10 cellular contexts compared by ENCODE assay signal in the genomic region with DNA sequence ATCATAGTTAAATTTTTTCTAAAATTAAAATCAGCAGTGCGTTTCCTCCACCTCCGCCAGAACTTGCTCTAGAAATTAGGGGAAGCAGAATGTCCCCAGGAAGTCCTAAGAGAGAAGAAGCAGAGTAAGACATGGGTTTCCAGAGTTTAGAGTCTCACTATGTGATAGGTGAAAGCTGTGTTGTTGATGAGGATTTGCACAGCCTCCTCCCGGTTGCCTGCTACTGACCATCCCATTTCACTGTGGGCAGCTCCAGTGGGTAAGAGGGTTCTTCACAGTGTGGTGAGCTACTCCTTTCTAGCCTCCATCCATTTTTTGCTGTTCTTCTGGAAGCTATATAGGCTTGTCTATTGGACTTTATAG. TPM values are rescaled to one million over a fixed set of nuclear protein-coding genes. Genes with fewer than 3 reads are reported as not detected.
DNase-seq lines count a peak whose midpoint lies in the region; ATAC-seq, FAIRE-seq and TF ChIP-seq lines count a peak whose summit lies in the region.
"Had no signal": no experiment of that assay in that cellular context is flagged by ENCODE, and none has a peak within 500 bp of the region (broad histone marks: within the 10 kb centered on the region; RNA-seq: fewer than 3 reads in every experiment).

No MANE protein-coding gene starts in this region.

- FAIRE-seq in H1 (lab: Jason Lieb, UNC): no peak
- FAIRE-seq: bronchial epithelial cell had no signal

- peak; percentile 15 for DNase-seq in GM12864 (ENCODE audit: low read depth)
- DNase-seq in Jurkat, Clone E6-1 (ENCODE audit: low read depth, low spot score): no peak
- DNase-seq in H1 (ENCODE audit: low read depth in 1 of 2, low spot score in 2 of 2): no peak
- no peak for DNase-seq in spleen
- no peak for DNase-seq in T1000 (lab: John Stamatoyannopoulos, UW)
- DNase-seq in NCI-H187 (lab: John Stamatoyannopoulos, UW): no peak
- DNase-seq: activated CD4-positive, alpha-beta T cell treated with anti-CD3 and anti-CD28 coated beads for 1 hour; glutamatergic neuron had no signal

- no peak overlapping the region for H2BK15ac ChIP-seq in H1 (ENCODE audit: low read length)

- H3K4me3 ChIP-seq in GM12864 (ENCODE audit: low read depth, low read length) (peak overlapping the region; percentile 29; the same call in 1 of the 2 replicates), H1 (ENCODE audit: extremely low read depth in 1 of 4, insufficient read depth in 2 of 4, low read depth in 3 of 4, low read length in 4 of 4) (no peak overlapping the region), spleen (peak overlapping the region in 4 of 8 donors; percentile 13 to 52 (median 22))
- H3K4me3 ChIP-seq in Jurkat, Clone E6-1 (ENCODE audit: low read length): peak overlapping the region; percentile 35

- 95% methylated on average over 3 of the region's 3 CpGs; no CpG with 5 or more reads in 1 of the 2 experiments for WGBS in H1 (ENCODE audit: extremely low coverage in 1 of 2, insufficient coverage in 1 of 2, insufficient read length in 1 of 2, insufficient replicate concordance in 2 of 2, low coverage in 1 of 2, low lambda C conversion rate in 2 of 2, missing lambda C conversion rate in 1 of 2), 2 experiments
- 40 to 62% (median 47%) methylated on average over 3 of the region's 3 CpGs for WGBS in spleen, 5 donors

- H2BK12ac ChIP-seq in H1 (ENCODE audit: low read depth, low read length): no peak overlapping the region; the same call in 1 of the 2 replicates

- H2BK120ac ChIP-seq in H1 (replicated peaks; ENCODE audit: low read depth, low read length): no peak overlapping the region

- POLR2A ChIA-PET in H1 (lab: Charles Lee; ENCODE audit: partially characterized antibody): interaction anchor here (1.2 to 4.4 kb wide), 3 partner anchors 8 to 29 kb away, joined by 3 to 16 read pairs (median 7); partner anchors contain the start of gene UST

- TF ChIP-seq POLR2A in H1 (IDR thresholded peaks at IDR 0.05; ENCODE audit: control extremely low read depth in 1 of 2, low read depth in 2 of 2, low read length in 2 of 2): no peak
- TF ChIP-seq POLR2A in spleen (IDR thresholded peaks at IDR 0.05): no peak

- no peak for TF ChIP-seq RAD21 in H1 (IDR thresholded peaks at IDR 0.05 in 1 of 2, conservative IDR thresholded peaks at IDR 0.05 in 1 of 2; ENCODE audit: low read depth in 2 of 2, low read length in 2 of 2)

- intact Hi-C loops in spleen (cut with DNase I; ENCODE audit: low total_unique reads): no loop called here

- H3K4me1 ChIP-seq in H1 (replicated peaks in 1 of 4; ENCODE audit: control insufficient read depth in 3 of 4, insufficient read depth in 4 of 4, low read length in 3 of 4): peaks cover 7 to 18% (median 16%) of the 10 kb centered on the region in 4 experiments
- H3K4me1 ChIP-seq in spleen: peaks cover 37 to 90% (median 69%) of the 10 kb centered on the region in 6 donors

- H4K91ac ChIP-seq in H1 (replicated peaks; ENCODE audit: insufficient read length, low read length): no peak overlapping the region

- H3K18ac ChIP-seq in H1 (ENCODE audit: extremely low read depth, low read length): peak overlapping the region; percentile 81

- H2BK20ac ChIP-seq in H1 (ENCODE audit: low read length): no peak overlapping the region

- ATAC-seq in GM18511 (IDR thresholded peaks at IDR 0.05; ENCODE audit: unreplicated experiment): no peak

- no peak overlapping the region for H3K56ac ChIP-seq in H1 (replicated peaks; ENCODE audit: insufficient read length, low read depth, low read length)

- no peaks in the 10 kb centered on the region for H3K23me2 ChIP-seq in H1 (ENCODE audit: low read depth, low read length)

- H3K27me3 ChIP-seq in H1 (replicated peaks in 1 of 4; ENCODE audit: control insufficient read depth in 3 of 4, extremely low read depth in 1 of 4, insufficient read depth in 3 of 4, low read length in 3 of 4) (no peaks in the 10 kb centered on the region), spleen (replicated peaks in 1 of 7) (no peaks in the 10 kb centered on the region)

- no peak overlapping the region for H4K8ac ChIP-seq in H1 (ENCODE audit: extremely low read depth, insufficient read depth, low read length)

- TF ChIP-seq EP300 in H1 (IDR thresholded peaks at IDR 0.05; ENCODE audit: borderline replicate concordance in 1 of 2, low read depth in 2 of 2, low read length in 2 of 2): no peak

- CTCF ChIA-PET in H1 (lab: Charles Lee; ENCODE audit: partially characterized antibody): interaction anchor here (1.2 to 1.4 kb wide), 2 partner anchors 91 to 151 kb away, joined by 3 to 4 read pairs; no protein-coding TSS in a partner anchor

- H3K79me2 ChIP-seq in H1 (ENCODE audit: control insufficient read depth in 1 of 2, insufficient read depth in 2 of 2, low read length in 2 of 2): peaks cover 15 to 92% of the 10 kb centered on the region in 2 experiments

- H2BK5ac ChIP-seq in H1 (ENCODE audit: low read depth, low read length): no peak overlapping the region

- H3K36me3 ChIP-seq in H1 (ENCODE audit: control insufficient read depth in 2 of 4, insufficient read depth in 4 of 4, low read length in 3 of 4) (no peaks in the 10 kb centered on the region), spleen (no peaks in the 10 kb centered on the region)

- H3K14ac ChIP-seq in H1 (ENCODE audit: insufficient read length): no peak overlapping the region

- no peaks in the 10 kb centered on the region for H3K9me3 ChIP-seq in H1 (ENCODE audit: insufficient read depth in 2 of 2, low read depth in 1 of 2, low read length in 1 of 2)
- H3K9me3 ChIP-seq in spleen: no peaks in the 10 kb centered on the region

- no peak overlapping the region for H4K5ac ChIP-seq in H1 (ENCODE audit: insufficient read length, low read depth, low read length)

- H3K4ac ChIP-seq in H1 (replicated peaks; ENCODE audit: insufficient read length, low read depth, low read length): no peak overlapping the region

- H3K23ac ChIP-seq in H1 (ENCODE audit: insufficient read length): no peak overlapping the region

- H3K27ac ChIP-seq in H1 (ENCODE audit: low read depth, low read length): no peak overlapping the region
- H3K27ac ChIP-seq in spleen: peak overlapping the region; percentile 74 to 91 (median 84)

- no peak overlapping the region for H3K9ac ChIP-seq in H1 (replicated peaks in 1 of 4; ENCODE audit: extremely low read depth in 1 of 4, low read depth in 3 of 4, low read length in 3 of 4)

- H2AFZ ChIP-seq in H1 (ENCODE audit: low read length): no peak overlapping the region

- H4K20me1 ChIP-seq in H1 (replicated peaks in 1 of 2; ENCODE audit: control insufficient read depth in 1 of 2, insufficient read depth in 2 of 2, low read length in 2 of 2): peaks cover 3 to 15% of the 10 kb centered on the region in 2 experiments

- TF ChIP-seq CTCF in GM12864 (IDR thresholded peaks at IDR 0.05; ENCODE audit: low read depth, low read length, missing control alignments) (no peak), H1 (IDR thresholded peaks at IDR 0.05; ENCODE audit: control extremely low read depth in 1 of 3, insufficient read depth in 1 of 3, low read depth in 1 of 3, low read length in 3 of 3) (no peak), spleen (IDR thresholded peaks at IDR 0.05 in 8 of 11, conservative IDR thresholded peaks at IDR 0.05 in 3 of 11) (no peak)

- H3K4me2 ChIP-seq in H1 (ENCODE audit: insufficient read depth in 1 of 2, low read depth in 2 of 2, low read length in 2 of 2): no peak overlapping the region; a peak in 1 of 4 replicates

- H2AK5ac ChIP-seq in H1 (ENCODE audit: low read depth, low read length): peak overlapping the region; percentile 11; the same call in 1 of the 2 replicates

- H3K79me1 ChIP-seq in H1 (ENCODE audit: low read depth, low read length): peaks cover 9% of the 10 kb centered on the region

TF ChIP-seq in H1, 55 proteins besides CTCF, POLR2A, EP300 and RAD21:
- TF ChIP-seq SIN3A (conservative IDR thresholded peaks at IDR 0.05 in 1 of 2, IDR thresholded peaks at IDR 0.05 in 1 of 2; ENCODE audit: low read depth in 1 of 2, low read length in 2 of 2) (no peak), CBX8 (IDR thresholded peaks at IDR 0.05; ENCODE audit: borderline replicate concordance, low read depth, low read length) (no peak), SRF (IDR thresholded peaks at IDR 0.05; ENCODE audit: low read depth, low read length) (no peak), SIRT6 (IDR thresholded peaks at IDR 0.05; ENCODE audit: low read length) (no peak), CHD1 (IDR thresholded peaks at IDR 0.05; ENCODE audit: low read depth, low read length) (no peak), GABPA (IDR thresholded peaks at IDR 0.05; ENCODE audit: borderline replicate concordance, insufficient read depth, low read length) (no peak), RXRA (IDR thresholded peaks at IDR 0.05; ENCODE audit: insufficient read depth, low read depth, low read length) (no peak), TCF12 (IDR thresholded peaks at IDR 0.05; ENCODE audit: low read depth, low read length) (no peak), SP2 (IDR thresholded peaks at IDR 0.05; ENCODE audit: low read length) (no peak), CHD2 (IDR thresholded peaks at IDR 0.05; ENCODE audit: low read length) (no peak), SP1 (IDR thresholded peaks at IDR 0.05; ENCODE audit: low read depth, low read length) (no peak), NANOG (IDR thresholded peaks at IDR 0.05; ENCODE audit: insufficient read depth, low read depth, low read length, poor library complexity, severe bottlenecking) (no peak), CREB1 (IDR thresholded peaks at IDR 0.05) (no peak), JUND (IDR thresholded peaks at IDR 0.05; ENCODE audit: low read length) (no peak)

RNA-seq across cellular contexts. Expression of gene UST, which starts 13.3 kb away (rescaled TPM):
- polyA plus RNA-seq in Jurkat, Clone E6-1 (2012; ENCODE audit: insufficient read depth, insufficient read length): 7.2 TPM
- 31.9 and 34.5 TPM in 2 replicates for total RNA-seq in H1 (2021; fragmentation: NEBNext Ultra II Directional; extraction: Animal tissue kit (Norgen Biotek cat#: 25700))
- polyA plus RNA-seq in H1 (2011; rRNA removed) (9.5 and 13.5 TPM in 2 replicates), spleen (1 to 10 TPM; 6.4 to 9.1 (median 7.2) TPM)
- 14.5 TPM for polyA plus RNA-seq in H1 (2011; cell fraction: cytosol; rRNA removed)
- 11.0 TPM for polyA plus RNA-seq in H1 (2011; cell fraction: nucleus; rRNA removed)
- 19.6 to 25.7 TPM (median 21.6 TPM) in 4 replicates for polyA plus RNA-seq in H1 (2012, experiment 1 of 2)
- 14.0 TPM for polyA plus RNA-seq in H1 (2012, experiment 2 of 2)
- polyA plus RNA-seq in H1 (2013, experiment 1 of 2): 36.2 TPM
- polyA plus RNA-seq in H1 (2013, experiment 2 of 2): 38.7 TPM
- polyA minus RNA-seq in H1 (2011; rRNA and poly(A)+ RNA removed): 16.8 and 20.8 TPM in 2 replicates
- 17.0 TPM for polyA minus RNA-seq in H1 (2011; cell fraction: cytosol; rRNA and poly(A)+ RNA removed)
- 28.7 TPM for polyA minus RNA-seq in H1 (2011; cell fraction: nucleus; rRNA and poly(A)+ RNA removed)
- 10 to 100 TPM; 12.9 to 26.8 (median 16.1) TPM for total RNA-seq in spleen

Comparison
In these comparisons a context has a peak if more than half of its experiments do, and no peak if none do; other contexts are left out.
1. H3K4me3 ChIP-seq: peak in GM12864 (single experiment) and Jurkat, Clone E6-1 (single experiment); none in H1 (0 of 4).